8 cellular contexts compared by ENCODE assay signal in genomic region chr14:76762617-76763361, GRCh38. TPM values are rescaled to one million over a fixed set of nuclear protein-coding genes. Genes with fewer than 3 reads are reported as not detected.
DNase-seq lines count a peak whose midpoint lies in the region; ATAC-seq lines count a peak whose summit lies in the region.

No MANE protein-coding gene starts in this region.

- H3K27me3 ChIP-seq in duodenal mucosa (ENCODE audit: control insufficient read depth in 1 of 2, insufficient read depth in 2 of 2, low read length in 2 of 2) (peaks cover 6 to 10% of the 10 kb centered on the region in 2 donors), mononuclear cell (ENCODE audit: insufficient read depth, low read length) (no peaks in the 10 kb centered on the region), aorta (ENCODE audit: control insufficient read depth in 1 of 2, insufficient read depth in 2 of 2, low read length in 1 of 2) (no peaks in the 10 kb centered on the region)

- H3K4me3 ChIP-seq in duodenal mucosa (ENCODE audit: low read depth in 1 of 2, low read length in 2 of 2) (peak overlapping the region; percentile 69 to 73), mononuclear cell (ENCODE audit: low read length) (peak overlapping the region; percentile 53), aorta (ENCODE audit: low read length in 2 of 2) (peak overlapping the region; percentile 54 to 79)

- H3K4me1 Mint-ChIP-seq in activated naive CD4-positive, alpha-beta T cell treated with anti-CD3 and anti-CD28 coated beads, Interleukin-2, amount 50 U/mL, for 24 hours, result peaks cover 6% of the 10 kb centered on the region

- peaks cover 22% of the 10 kb centered on the region for H3K27me3 Mint-ChIP-seq in activated naive CD4-positive, alpha-beta T cell treated with anti-CD3 and anti-CD28 coated beads, Interleukin-2, amount 50 U/mL, for 24 hours

- H3K36me3 ChIP-seq in duodenal mucosa (ENCODE audit: control insufficient read depth in 1 of 2, insufficient read depth in 2 of 2, low read length in 2 of 2), result no peaks in the 10 kb centered on the region
- H3K36me3 ChIP-seq in aorta (ENCODE audit: control insufficient read depth in 1 of 2, insufficient read depth in 2 of 2, low read length in 1 of 2), result no peaks in the 10 kb centered on the region

- no peaks in the 10 kb centered on the region for H3K36me3 Mint-ChIP-seq in activated naive CD4-positive, alpha-beta T cell treated with anti-CD3 and anti-CD28 coated beads, Interleukin-2, amount 50 U/mL, for 24 hours

- H3K27ac ChIP-seq in duodenal mucosa (ENCODE audit: low read depth, low read length) (no peak overlapping the region), aorta (ENCODE audit: low read depth in 1 of 2, low read length in 2 of 2) (no peak overlapping the region)

- intact Hi-C loops in aorta (cut with DNase I), result no loop called here

- H3K9me3 ChIP-seq in duodenal mucosa (ENCODE audit: control insufficient read depth in 1 of 2, low read length in 2 of 2) (no peaks in the 10 kb centered on the region), mononuclear cell (ENCODE audit: low read depth, low read length) (no peaks in the 10 kb centered on the region), aorta (ENCODE audit: control insufficient read depth, low read length) (no peaks in the 10 kb centered on the region)

- DNase-seq in activated naive CD4-positive, alpha-beta T cell treated with anti-CD3 and anti-CD28 coated beads, Interleukin-2, amount 50 U/mL, for 16 hours, result no peak
- DNase-seq in aorta, result peak in 1 of 2 donors; percentile 64
- no peak for DNase-seq in kidney glomerular epithelial cell (lab: John Stamatoyannopoulos, UW)
- no peak for DNase-seq in NCI-H187 treated with DMSO at 0.1 percent for 48 hours (lab: John Stamatoyannopoulos, UW)

- ATAC-seq in aorta (ENCODE audit: low FRiP score) (no peak), HG02678 (IDR thresholded peaks at IDR 0.05; ENCODE audit: unreplicated experiment) (no peak)

- peaks cover 13 to 27% of the 10 kb centered on the region in 2 donors for H3K4me1 ChIP-seq in duodenal mucosa (ENCODE audit: control insufficient read depth in 1 of 2, insufficient read depth in 2 of 2, low read length in 2 of 2)
- peaks cover 40% of the 10 kb centered on the region for H3K4me1 ChIP-seq in mononuclear cell (ENCODE audit: insufficient read depth, low read length)
- no peaks in the 10 kb centered on the region for H3K4me1 ChIP-seq in aorta (ENCODE audit: control insufficient read depth in 1 of 2, insufficient read depth in 2 of 2, low read length in 2 of 2)

- WGBS in aorta, 2 donors, result 18 to 21% methylated on average over 27 of the region's 27 CpGs

- H3K9ac ChIP-seq in duodenal mucosa (ENCODE audit: low read depth in 1 of 2, low read length in 2 of 2), result peak overlapping the region in 1 of 2 donors; percentile 1

- peak overlapping the region; percentile 84 for H3K4me3 Mint-ChIP-seq in activated naive CD4-positive, alpha-beta T cell treated with anti-CD3 and anti-CD28 coated beads, Interleukin-2, amount 50 U/mL, for 24 hours

- H3K9me3 Mint-ChIP-seq in activated naive CD4-positive, alpha-beta T cell treated with anti-CD3 and anti-CD28 coated beads, Interleukin-2, amount 50 U/mL, for 24 hours, result no peaks in the 10 kb centered on the region

- H3K27ac Mint-ChIP-seq in activated naive CD4-positive, alpha-beta T cell treated with anti-CD3 and anti-CD28 coated beads, Interleukin-2, amount 50 U/mL, for 24 hours, result no peak overlapping the region

RNA-seq across cellular contexts. Expression of gene VASH1, which starts 1.5 kb away (rescaled TPM):
- 2.3 TPM for total RNA-seq in mononuclear cell
- 10 to 100 TPM; 16.1 to 42.7 TPM for total RNA-seq in aorta
- polyA plus RNA-seq in aorta, result 10 to 100 TPM; 13.6 to 26.9 TPM

RNA-seq across cellular contexts. Expression of gene ANGEL1, which starts 49.9 kb away (rescaled TPM):
- total RNA-seq in mononuclear cell (6.7 TPM), aorta (10 to 100 TPM; 17.1 to 32.2 TPM)
- polyA plus RNA-seq in aorta, result 1 to 10 TPM; 1.1 to 9.7 TPM
